Comparison of ENCODE assay signal across 1 cellular context in genomic region chr17:28370035-28370743, GRCh38.
TF ChIP-seq lines count a peak whose summit lies in the region.

VTN (minus strand) TSS chr17:28370307; CDS start chr17:28370203, 104 bp downstream.

TF ChIP-seq in H1, 55 proteins besides CTCF, POLR2A, EP300 and RAD21:
- TF ChIP-seq CHD7 (IDR thresholded peaks at IDR 0.05; ENCODE audit: insufficient replicate concordance, low read length) = no peak
- no peak for TF ChIP-seq EGR1 (IDR thresholded peaks at IDR 0.05; ENCODE audit: borderline replicate concordance, low read depth, low read length)
- no peak for TF ChIP-seq KDM4A (IDR thresholded peaks at IDR 0.05; ENCODE audit: low read depth, low read length, severe bottlenecking)
- TF ChIP-seq RXRA (IDR thresholded peaks at IDR 0.05; ENCODE audit: insufficient read depth, low read depth, low read length) = no peak
- peak; percentile 81 for TF ChIP-seq TEAD4 (IDR thresholded peaks at IDR 0.05; ENCODE audit: low read depth, low read length)
